In genomic region chr1:2107586-2108212, GRCh38 we compare ENCODE assay signal across 24 cellular contexts. TPM values are rescaled to one million over a fixed set of nuclear protein-coding genes. Genes with fewer than 3 reads are reported as not detected.
DNase-seq lines count a peak whose midpoint lies in the region; ATAC-seq, FAIRE-seq and TF ChIP-seq lines count a peak whose summit lies in the region.
"Had no signal": no experiment of that assay in that cellular context is flagged by ENCODE, and none has a peak within 500 bp of the region (broad histone marks: within the 10 kb centered on the region; RNA-seq: fewer than 3 reads in every experiment).

No MANE protein-coding gene starts in this region.

- no peak for TF ChIP-seq RAD21 in H1 (IDR thresholded peaks at IDR 0.05 in 1 of 2, conservative IDR thresholded peaks at IDR 0.05 in 1 of 2; ENCODE audit: low read depth in 2 of 2, low read length in 2 of 2)

- H3K4me2 ChIP-seq in H1 (ENCODE audit: insufficient read depth in 1 of 2, low read depth in 2 of 2, low read length in 2 of 2): no peak overlapping the region
- H3K4me2 ChIP-seq: PC-9 had no signal

- H2BK15ac ChIP-seq in H1 (ENCODE audit: low read length): no peak overlapping the region

- H3K27me3 Mint-ChIP-seq in CD14-positive monocyte (ENCODE audit: low read depth in 3 of 3) (peaks cover 2 to 4% (median 2%) of the 10 kb centered on the region in 3 donors), nephron progenitor cell (ENCODE audit: low read depth, poor library complexity) (peaks cover 9% of the 10 kb centered on the region)
- no peaks in the 10 kb centered on the region for H3K27me3 Mint-ChIP-seq in CD8-positive, alpha-beta memory T cell
- H3K27me3 Mint-ChIP-seq: CD4-positive, alpha-beta T cell; IgD-negative memory B cell had no signal

- TF ChIP-seq POLR2A in H1 (IDR thresholded peaks at IDR 0.05; ENCODE audit: control extremely low read depth in 1 of 2, low read depth in 2 of 2, low read length in 2 of 2): no peak

- CTCF ChIA-PET in H1 (lab: Charles Lee; ENCODE audit: partially characterized antibody): interaction anchor here (1.2 to 5.6 kb wide), 3 partner anchors 32 to 56 kb away, joined by 4 to 58 read pairs (median 9); no protein-coding TSS in a partner anchor
- CTCF ChIA-PET in CD8-positive, alpha-beta memory T cell (lab: Charles Lee): no interaction called here

- TF ChIP-seq CTCF in left ventricle myocardium inferior (IDR thresholded peaks at IDR 0.05; ENCODE audit: borderline replicate concordance) (no peak), CD14-positive monocyte (IDR thresholded peaks at IDR 0.05) (no peak), H1 (IDR thresholded peaks at IDR 0.05; ENCODE audit: control extremely low read depth in 1 of 3, insufficient read depth in 1 of 3, low read depth in 1 of 3, low read length in 3 of 3) (no peak), nephron progenitor cell (IDR thresholded peaks at IDR 0.05) (no peak)

- peak overlapping the region; percentile 11 for H4K8ac ChIP-seq in H1 (ENCODE audit: extremely low read depth, insufficient read depth, low read length)

- no peak overlapping the region for H2BK12ac ChIP-seq in H1 (ENCODE audit: low read depth, low read length)

- no peak overlapping the region for H3K27ac Mint-ChIP-seq in CD14-positive monocyte
- H3K27ac Mint-ChIP-seq in nephron progenitor cell: peak overlapping the region; percentile 94
- H3K27ac Mint-ChIP-seq in CD8-positive, alpha-beta memory T cell: no peak overlapping the region
- H3K27ac Mint-ChIP-seq: CD4-positive, alpha-beta T cell; IgD-negative memory B cell had no signal

- no peak overlapping the region for H3K23ac ChIP-seq in H1 (ENCODE audit: insufficient read length)

- H3K27ac ChIP-seq in left ventricle myocardium inferior (replicated peaks): no peak overlapping the region
- no peak overlapping the region for H3K27ac ChIP-seq in H1 (ENCODE audit: low read depth, low read length)
- H3K27ac ChIP-seq in CD8-positive, alpha-beta memory T cell (ENCODE audit: low read depth, low read length): no peak overlapping the region
- H3K27ac ChIP-seq: 22Rv1, PC-9 had no signal

- no peak for TF ChIP-seq EP300 in H1 (IDR thresholded peaks at IDR 0.05; ENCODE audit: borderline replicate concordance in 1 of 2, low read depth in 2 of 2, low read length in 2 of 2)

- no peaks in the 10 kb centered on the region for H3K36me3 Mint-ChIP-seq in CD14-positive monocyte
- H3K36me3 Mint-ChIP-seq in nephron progenitor cell (ENCODE audit: low read depth): no peaks in the 10 kb centered on the region
- peaks cover 0 to 18% (median 1%) of the 10 kb centered on the region in 3 donors for H3K36me3 Mint-ChIP-seq in CD8-positive, alpha-beta memory T cell
- H3K36me3 Mint-ChIP-seq: IgD-negative memory B cell had no signal

- no peak overlapping the region for H4K5ac ChIP-seq in H1 (ENCODE audit: insufficient read length, low read depth, low read length)

- H3K4me3 Mint-ChIP-seq in CD14-positive monocyte (no peak overlapping the region), nephron progenitor cell (no peak overlapping the region)
- no peak overlapping the region for H3K4me3 Mint-ChIP-seq in CD8-positive, alpha-beta memory T cell
- H3K4me3 Mint-ChIP-seq: CD4-positive, alpha-beta T cell; IgD-negative memory B cell had no signal

- DNase-seq in Right ventricle myocardium inferior (ENCODE audit: missing footprints) (peak; percentile 60), left ventricle myocardium inferior (no peak), CD14-positive monocyte (ENCODE audit: low spot score) (peak; percentile 37), H1 (ENCODE audit: low read depth in 1 of 2, low spot score in 2 of 2) (no peak), nephron progenitor cell (no peak), putamen (ENCODE audit: low spot score) (no peak), AG08395 (ENCODE audit: low spot score) (no peak)
- no peak for DNase-seq in CD8-positive, alpha-beta memory T cell
- DNase-seq: CD4-positive, alpha-beta T cell; COR-L47; GDM1; GOT3; HCEC 1CT; NCI-H1048; NCI-H1694; NCI-H2029 treated with DMSO at 0.1 percent for 48 hours; NCI-H446 treated with DMSO at 0.1 percent for 48 hours; NK-92 treated with Interleukin-12 subunit alpha and Interleukin-12 subunit beta, amount 100 ng/mL, for 24 hours; PC-9; SHP77 treated with DMSO at 0.1 percent for 48 hours had no signal

- POLR2A ChIA-PET in H1 (lab: Charles Lee; ENCODE audit: partially characterized antibody): no interaction called here
- POLR2A ChIA-PET in CD8-positive, alpha-beta memory T cell (lab: Charles Lee): no interaction called here

- no peak overlapping the region for H3K4ac ChIP-seq in H1 (replicated peaks; ENCODE audit: insufficient read length, low read depth, low read length)

- H3K18ac ChIP-seq in H1 (ENCODE audit: extremely low read depth, low read length): no peak overlapping the region

- H3K9me3 Mint-ChIP-seq in CD14-positive monocyte (peaks cover 0 to 1% (median 0%) of the 10 kb centered on the region in 7 donors), nephron progenitor cell (no peaks in the 10 kb centered on the region)
- peaks cover 0 to 2% (median 0%) of the 10 kb centered on the region in 5 donors for H3K9me3 Mint-ChIP-seq in CD8-positive, alpha-beta memory T cell
- H3K9me3 Mint-ChIP-seq: CD4-positive, alpha-beta T cell; IgD-negative memory B cell had no signal

- ATAC-seq in Right ventricle myocardium inferior: no peak
- ATAC-seq: GM12878 had no signal

- H3K79me2 ChIP-seq in H1 (ENCODE audit: control insufficient read depth in 1 of 2, insufficient read depth in 2 of 2, low read length in 2 of 2): no peaks in the 10 kb centered on the region

- no peak overlapping the region for H2AFZ ChIP-seq in H1 (ENCODE audit: low read length)
- H2AFZ ChIP-seq: PC-9 had no signal

- no peak overlapping the region for H2AK5ac ChIP-seq in H1 (ENCODE audit: low read depth, low read length)

- H4K91ac ChIP-seq in H1 (replicated peaks; ENCODE audit: insufficient read length, low read length): no peak overlapping the region

- H3K4me1 ChIP-seq in left ventricle myocardium inferior (peaks cover 5% of the 10 kb centered on the region), H1 (replicated peaks in 1 of 4; ENCODE audit: control insufficient read depth in 3 of 4, insufficient read depth in 4 of 4, low read length in 3 of 4) (no peaks in the 10 kb centered on the region; a peak in 1 of 7 replicates)
- H3K4me1 ChIP-seq in CD8-positive, alpha-beta memory T cell (ENCODE audit: insufficient read depth, low read length): no peaks in the 10 kb centered on the region

- H3K9me3 ChIP-seq in left ventricle myocardium inferior (replicated peaks) (no peaks in the 10 kb centered on the region), H1 (ENCODE audit: insufficient read depth in 2 of 2, low read depth in 1 of 2, low read length in 1 of 2) (no peaks in the 10 kb centered on the region)
- no peaks in the 10 kb centered on the region for H3K9me3 ChIP-seq in CD8-positive, alpha-beta memory T cell (ENCODE audit: low read length)
- H3K9me3 ChIP-seq: BE2C had no signal

- peaks cover 5% of the 10 kb centered on the region for H3K79me1 ChIP-seq in H1 (ENCODE audit: low read depth, low read length)

- no peak overlapping the region for H3K9ac ChIP-seq in H1 (replicated peaks in 1 of 4; ENCODE audit: extremely low read depth in 1 of 4, low read depth in 3 of 4, low read length in 3 of 4)

- no peak for FAIRE-seq in H1 (lab: Jason Lieb, UNC)
- FAIRE-seq: GM12878 had no signal

- H3K4me3 ChIP-seq in left ventricle myocardium inferior: no peak overlapping the region
- no peak overlapping the region for H3K4me3 ChIP-seq in H1 (ENCODE audit: extremely low read depth in 1 of 4, insufficient read depth in 2 of 4, low read depth in 3 of 4, low read length in 4 of 4)
- no peak overlapping the region for H3K4me3 ChIP-seq in CD8-positive, alpha-beta memory T cell (ENCODE audit: low read length)
- H3K4me3 ChIP-seq: GM12878, PC-9 had no signal

- H3K14ac ChIP-seq in H1 (ENCODE audit: insufficient read length): no peak overlapping the region

- H2BK20ac ChIP-seq in H1 (ENCODE audit: low read length): no peak overlapping the region

- H2BK5ac ChIP-seq in H1 (ENCODE audit: low read depth, low read length): no peak overlapping the region

- intact Hi-C loops in Right ventricle myocardium inferior (cut with DNase I) (no loop called here), left ventricle myocardium inferior (cut with micrococcal nuclease) (no loop called here), CD14-positive monocyte (cut with micrococcal nuclease) (no loop called here)

- H2BK120ac ChIP-seq in H1 (replicated peaks; ENCODE audit: low read depth, low read length): no peak overlapping the region

- H3K4me1 Mint-ChIP-seq in CD14-positive monocyte (peaks cover 9% of the 10 kb centered on the region), nephron progenitor cell (peaks cover 46% of the 10 kb centered on the region)
- no peaks in the 10 kb centered on the region for H3K4me1 Mint-ChIP-seq in CD8-positive, alpha-beta memory T cell

- H3K23me2 ChIP-seq in H1 (ENCODE audit: low read depth, low read length): no peaks in the 10 kb centered on the region

- H3K27me3 ChIP-seq in left ventricle myocardium inferior (ENCODE audit: low read depth) (no peaks in the 10 kb centered on the region), H1 (replicated peaks in 1 of 4; ENCODE audit: control insufficient read depth in 3 of 4, extremely low read depth in 1 of 4, insufficient read depth in 3 of 4, low read length in 3 of 4) (no peaks in the 10 kb centered on the region)
- no peaks in the 10 kb centered on the region for H3K27me3 ChIP-seq in CD8-positive, alpha-beta memory T cell (ENCODE audit: insufficient read depth, low read length, poor library complexity, severe bottlenecking)
- H3K27me3 ChIP-seq: BE2C had no signal

- peaks cover 8 to 16% of the 10 kb centered on the region in 2 experiments for H4K20me1 ChIP-seq in H1 (replicated peaks in 1 of 2; ENCODE audit: control insufficient read depth in 1 of 2, insufficient read depth in 2 of 2, low read length in 2 of 2)

- no peak overlapping the region for H3K56ac ChIP-seq in H1 (replicated peaks; ENCODE audit: insufficient read length, low read depth, low read length)

- 86% methylated on average over 16 of the region's 23 CpGs; no CpG with 5 or more reads in 1 of the 2 experiments for WGBS in H1 (ENCODE audit: extremely low coverage in 1 of 2, insufficient coverage in 1 of 2, insufficient read length in 1 of 2, insufficient replicate concordance in 2 of 2, low coverage in 1 of 2, low lambda C conversion rate in 2 of 2, missing lambda C conversion rate in 1 of 2), 2 experiments

- no peaks in the 10 kb centered on the region for H3K36me3 ChIP-seq in left ventricle myocardium inferior
- peaks cover 0 to 7% (median 3%) of the 10 kb centered on the region in 4 experiments; a peak in 2 of 8 replicates for H3K36me3 ChIP-seq in H1 (ENCODE audit: control insufficient read depth in 2 of 4, insufficient read depth in 4 of 4, low read length in 3 of 4)
- no peaks in the 10 kb centered on the region for H3K36me3 ChIP-seq in CD8-positive, alpha-beta memory T cell (ENCODE audit: insufficient read depth, low read length)
- H3K36me3 ChIP-seq: BE2C had no signal

RNA-seq across cellular contexts. Expression of gene PRKCZ, which starts 57.5 kb away (rescaled TPM):
- 16.4 TPM for total RNA-seq in Right ventricle myocardium inferior
- 19.1 TPM for total RNA-seq in left ventricle myocardium inferior
- polyA plus RNA-seq in CD14-positive monocyte: 1 to 10 TPM in 1 of 2 donors, under 1 TPM in 1; 0.74 to 1.4 TPM
- total RNA-seq in H1 (2021; fragmentation: NEBNext Ultra II Directional; extraction: Animal tissue kit (Norgen Biotek cat#: 25700)): 45.1 and 49.4 TPM in 2 replicates
- 37.4 and 55.9 TPM in 2 replicates for polyA plus RNA-seq in H1 (2011; rRNA removed)
- polyA plus RNA-seq in H1 (2011; cell fraction: cytosol; rRNA removed): 46.4 TPM
- 136 TPM for polyA plus RNA-seq in H1 (2011; cell fraction: nucleus; rRNA removed)
- 43.5 to 47.4 TPM (median 45.9 TPM) in 4 replicates for polyA plus RNA-seq in H1 (2012, experiment 1 of 2)
- 43.8 TPM for polyA plus RNA-seq in H1 (2012, experiment 2 of 2)
- 26.2 TPM for polyA plus RNA-seq in H1 (2013, experiment 1 of 2)
- 26.6 TPM for polyA plus RNA-seq in H1 (2013, experiment 2 of 2)
- 26.1 and 68.1 TPM in 2 replicates for polyA minus RNA-seq in H1 (2011; rRNA and poly(A)+ RNA removed)
- polyA minus RNA-seq in H1 (2011; cell fraction: cytosol; rRNA and poly(A)+ RNA removed): 23.0 TPM
- polyA minus RNA-seq in H1 (2011; cell fraction: nucleus; rRNA and poly(A)+ RNA removed): 32.2 TPM
- total RNA-seq in CD8-positive, alpha-beta memory T cell: 10 to 100 TPM; 13.8 to 15.4 TPM
- 17.4 TPM for polyA plus RNA-seq in CD8-positive, alpha-beta memory T cell

Comparison
In these comparisons a context has a peak if more than half of its experiments do, and no peak if none do; other contexts are left out.
1. DNase-seq: peak in Right ventricle myocardium inferior (single experiment) and CD14-positive monocyte (single experiment); none in left ventricle myocardium inferior (single experiment), H1 (0 of 2), nephron progenitor cell (single experiment), putamen (single experiment), CD8-positive, alpha-beta memory T cell (0 of 5) and AG08395 (single experiment).